ENCODE assay signal across 1 cellular context in genomic region chr1:167344605-167345385, GRCh38.
TF ChIP-seq lines count a peak whose summit lies in the region.

No MANE protein-coding gene starts in this region.

TF ChIP-seq in GM23338, 12 proteins besides CTCF, POLR2A, EP300 and RAD21:
- no peak for TF ChIP-seq ZNF462 (CRISPR knock-in tag; IDR thresholded peaks at IDR 0.05)
- no peak for TF ChIP-seq EZH2 (IDR thresholded peaks at IDR 0.05; ENCODE audit: low read depth, unreplicated experiment)
- TF ChIP-seq POLR2AphosphoS5 (IDR thresholded peaks at IDR 0.05; ENCODE audit: low read depth) = no peak
- TF ChIP-seq REST (IDR thresholded peaks at IDR 0.05; ENCODE audit: unreplicated experiment) = no peak
- no peak for TF ChIP-seq ZNF114 (CRISPR knock-in tag; IDR thresholded peaks at IDR 0.05)
- no peak for TF ChIP-seq ZNF331 (CRISPR knock-in tag; IDR thresholded peaks at IDR 0.05; ENCODE audit: low read depth)
- no peak for TF ChIP-seq CREB1 (CRISPR knock-in tag; IDR thresholded peaks at IDR 0.05; ENCODE audit: low read depth)
- no peak for TF ChIP-seq STAT1 (IDR thresholded peaks at IDR 0.05; ENCODE audit: unreplicated experiment)
- no peak for TF ChIP-seq NANOG (IDR thresholded peaks at IDR 0.05; ENCODE audit: borderline replicate concordance)
- no peak for TF ChIP-seq JUNB (IDR thresholded peaks at IDR 0.05; ENCODE audit: unreplicated experiment)
- no peak for TF ChIP-seq EZH2phosphoT487 (IDR thresholded peaks at IDR 0.05; ENCODE audit: unreplicated experiment)
